1 cellular context compared by ENCODE assay signal in the genomic region with DNA sequence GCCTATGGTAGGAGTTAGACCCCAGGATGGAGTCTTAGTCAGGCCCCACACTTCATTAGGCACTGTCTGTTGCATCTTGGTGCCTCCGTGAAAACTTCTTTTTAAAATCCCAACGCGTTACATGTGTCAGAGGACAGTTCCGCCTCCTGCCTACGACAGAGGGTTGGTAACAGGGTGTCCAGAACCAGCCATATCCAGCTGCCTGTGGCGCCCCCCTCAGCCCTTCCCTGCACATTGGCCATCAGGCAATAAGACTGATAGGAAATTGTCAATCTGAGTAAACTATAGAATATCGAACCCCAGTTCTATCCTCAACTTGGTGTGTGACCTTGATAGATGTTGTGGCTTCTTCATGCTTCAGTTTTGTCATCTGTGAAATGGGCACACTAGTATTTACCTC.
TF ChIP-seq lines count a peak whose summit lies in the region.

No MANE protein-coding gene starts in this region.

TF ChIP-seq in GM23338, 12 proteins besides CTCF, POLR2A, EP300 and RAD21 (continued from another document):
- TF ChIP-seq, protein P1, sequence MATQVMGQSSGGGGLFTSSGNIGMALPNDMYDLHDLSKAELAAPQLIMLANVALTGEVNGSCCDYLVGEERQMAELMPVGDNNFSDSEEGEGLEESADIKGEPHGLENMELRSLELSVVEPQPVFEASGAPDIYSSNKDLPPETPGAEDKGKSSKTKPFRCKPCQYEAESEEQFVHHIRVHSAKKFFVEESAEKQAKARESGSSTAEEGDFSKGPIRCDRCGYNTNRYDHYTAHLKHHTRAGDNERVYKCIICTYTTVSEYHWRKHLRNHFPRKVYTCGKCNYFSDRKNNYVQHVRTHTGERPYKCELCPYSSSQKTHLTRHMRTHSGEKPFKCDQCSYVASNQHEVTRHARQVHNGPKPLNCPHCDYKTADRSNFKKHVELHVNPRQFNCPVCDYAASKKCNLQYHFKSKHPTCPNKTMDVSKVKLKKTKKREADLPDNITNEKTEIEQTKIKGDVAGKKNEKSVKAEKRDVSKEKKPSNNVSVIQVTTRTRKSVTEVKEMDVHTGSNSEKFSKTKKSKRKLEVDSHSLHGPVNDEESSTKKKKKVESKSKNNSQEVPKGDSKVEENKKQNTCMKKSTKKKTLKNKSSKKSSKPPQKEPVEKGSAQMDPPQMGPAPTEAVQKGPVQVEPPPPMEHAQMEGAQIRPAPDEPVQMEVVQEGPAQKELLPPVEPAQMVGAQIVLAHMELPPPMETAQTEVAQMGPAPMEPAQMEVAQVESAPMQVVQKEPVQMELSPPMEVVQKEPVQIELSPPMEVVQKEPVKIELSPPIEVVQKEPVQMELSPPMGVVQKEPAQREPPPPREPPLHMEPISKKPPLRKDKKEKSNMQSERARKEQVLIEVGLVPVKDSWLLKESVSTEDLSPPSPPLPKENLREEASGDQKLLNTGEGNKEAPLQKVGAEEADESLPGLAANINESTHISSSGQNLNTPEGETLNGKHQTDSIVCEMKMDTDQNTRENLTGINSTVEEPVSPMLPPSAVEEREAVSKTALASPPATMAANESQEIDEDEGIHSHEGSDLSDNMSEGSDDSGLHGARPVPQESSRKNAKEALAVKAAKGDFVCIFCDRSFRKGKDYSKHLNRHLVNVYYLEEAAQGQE (IDR thresholded peaks at IDR 0.05; ENCODE audit: unreplicated experiment) = no peak
- TF ChIP-seq POLR2AphosphoS5 (IDR thresholded peaks at IDR 0.05; ENCODE audit: low read depth) (no peak), ZNF331 (CRISPR knock-in tag; IDR thresholded peaks at IDR 0.05; ENCODE audit: low read depth) (no peak)
- TF ChIP-seq, protein P2, sequence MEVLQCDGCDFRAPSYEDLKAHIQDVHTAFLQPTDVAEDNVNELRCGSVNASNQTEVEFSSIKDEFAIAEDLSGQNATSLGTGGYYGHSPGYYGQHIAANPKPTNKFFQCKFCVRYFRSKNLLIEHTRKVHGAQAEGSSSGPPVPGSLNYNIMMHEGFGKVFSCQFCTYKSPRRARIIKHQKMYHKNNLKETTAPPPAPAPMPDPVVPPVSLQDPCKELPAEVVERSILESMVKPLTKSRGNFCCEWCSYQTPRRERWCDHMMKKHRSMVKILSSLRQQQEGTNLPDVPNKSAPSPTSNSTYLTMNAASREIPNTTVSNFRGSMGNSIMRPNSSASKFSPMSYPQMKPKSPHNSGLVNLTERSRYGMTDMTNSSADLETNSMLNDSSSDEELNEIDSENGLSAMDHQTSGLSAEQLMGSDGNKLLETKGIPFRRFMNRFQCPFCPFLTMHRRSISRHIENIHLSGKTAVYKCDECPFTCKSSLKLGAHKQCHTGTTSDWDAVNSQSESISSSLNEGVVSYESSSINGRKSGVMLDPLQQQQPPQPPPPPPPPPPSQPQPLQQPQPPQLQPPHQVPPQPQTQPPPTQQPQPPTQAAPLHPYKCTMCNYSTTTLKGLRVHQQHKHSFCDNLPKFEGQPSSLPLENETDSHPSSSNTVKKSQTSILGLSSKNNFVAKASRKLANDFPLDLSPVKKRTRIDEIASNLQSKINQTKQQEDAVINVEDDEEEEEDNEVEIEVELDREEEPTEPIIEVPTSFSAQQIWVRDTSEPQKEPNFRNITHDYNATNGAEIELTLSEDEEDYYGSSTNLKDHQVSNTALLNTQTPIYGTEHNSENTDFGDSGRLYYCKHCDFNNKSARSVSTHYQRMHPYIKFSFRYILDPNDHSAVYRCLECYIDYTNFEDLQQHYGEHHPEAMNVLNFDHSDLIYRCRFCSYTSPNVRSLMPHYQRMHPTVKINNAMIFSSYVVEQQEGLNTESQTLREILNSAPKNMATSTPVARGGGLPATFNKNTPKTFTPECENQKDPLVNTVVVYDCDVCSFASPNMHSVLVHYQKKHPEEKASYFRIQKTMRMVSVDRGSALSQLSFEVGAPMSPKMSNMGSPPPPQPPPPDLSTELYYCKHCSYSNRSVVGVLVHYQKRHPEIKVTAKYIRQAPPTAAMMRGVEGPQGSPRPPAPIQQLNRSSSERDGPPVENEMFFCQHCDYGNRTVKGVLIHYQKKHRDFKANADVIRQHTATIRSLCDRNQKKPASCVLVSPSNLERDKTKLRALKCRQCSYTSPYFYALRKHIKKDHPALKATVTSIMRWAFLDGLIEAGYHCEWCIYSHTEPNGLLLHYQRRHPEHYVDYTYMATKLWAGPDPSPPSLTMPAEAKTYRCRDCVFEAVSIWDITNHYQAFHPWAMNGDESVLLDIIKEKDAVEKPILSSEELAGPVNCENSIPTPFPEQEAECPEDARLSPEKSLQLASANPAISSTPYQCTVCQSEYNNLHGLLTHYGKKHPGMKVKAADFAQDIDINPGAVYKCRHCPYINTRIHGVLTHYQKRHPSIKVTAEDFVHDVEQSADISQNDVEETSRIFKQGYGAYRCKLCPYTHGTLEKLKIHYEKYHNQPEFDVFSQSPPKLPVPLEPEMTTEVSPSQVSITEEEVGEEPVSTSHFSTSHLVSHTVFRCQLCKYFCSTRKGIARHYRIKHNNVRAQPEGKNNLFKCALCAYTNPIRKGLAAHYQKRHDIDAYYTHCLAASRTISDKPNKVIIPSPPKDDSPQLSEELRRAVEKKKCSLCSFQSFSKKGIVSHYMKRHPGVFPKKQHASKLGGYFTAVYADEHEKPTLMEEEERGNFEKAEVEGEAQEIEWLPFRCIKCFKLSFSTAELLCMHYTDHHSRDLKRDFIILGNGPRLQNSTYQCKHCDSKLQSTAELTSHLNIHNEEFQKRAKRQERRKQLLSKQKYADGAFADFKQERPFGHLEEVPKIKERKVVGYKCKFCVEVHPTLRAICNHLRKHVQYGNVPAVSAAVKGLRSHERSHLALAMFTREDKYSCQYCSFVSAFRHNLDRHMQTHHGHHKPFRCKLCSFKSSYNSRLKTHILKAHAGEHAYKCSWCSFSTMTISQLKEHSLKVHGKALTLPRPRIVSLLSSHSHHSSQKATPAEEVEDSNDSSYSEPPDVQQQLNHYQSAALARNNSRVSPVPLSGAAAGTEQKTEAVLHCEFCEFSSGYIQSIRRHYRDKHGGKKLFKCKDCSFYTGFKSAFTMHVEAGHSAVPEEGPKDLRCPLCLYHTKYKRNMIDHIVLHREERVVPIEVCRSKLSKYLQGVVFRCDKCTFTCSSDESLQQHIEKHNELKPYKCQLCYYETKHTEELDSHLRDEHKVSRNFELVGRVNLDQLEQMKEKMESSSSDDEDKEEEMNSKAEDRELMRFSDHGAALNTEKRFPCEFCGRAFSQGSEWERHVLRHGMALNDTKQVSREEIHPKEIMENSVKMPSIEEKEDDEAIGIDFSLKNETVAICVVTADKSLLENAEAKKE (CRISPR knock-in tag; IDR thresholded peaks at IDR 0.05) = no peak
